Comparison of ENCODE assay signal across 8 cellular contexts in the genomic region with DNA sequence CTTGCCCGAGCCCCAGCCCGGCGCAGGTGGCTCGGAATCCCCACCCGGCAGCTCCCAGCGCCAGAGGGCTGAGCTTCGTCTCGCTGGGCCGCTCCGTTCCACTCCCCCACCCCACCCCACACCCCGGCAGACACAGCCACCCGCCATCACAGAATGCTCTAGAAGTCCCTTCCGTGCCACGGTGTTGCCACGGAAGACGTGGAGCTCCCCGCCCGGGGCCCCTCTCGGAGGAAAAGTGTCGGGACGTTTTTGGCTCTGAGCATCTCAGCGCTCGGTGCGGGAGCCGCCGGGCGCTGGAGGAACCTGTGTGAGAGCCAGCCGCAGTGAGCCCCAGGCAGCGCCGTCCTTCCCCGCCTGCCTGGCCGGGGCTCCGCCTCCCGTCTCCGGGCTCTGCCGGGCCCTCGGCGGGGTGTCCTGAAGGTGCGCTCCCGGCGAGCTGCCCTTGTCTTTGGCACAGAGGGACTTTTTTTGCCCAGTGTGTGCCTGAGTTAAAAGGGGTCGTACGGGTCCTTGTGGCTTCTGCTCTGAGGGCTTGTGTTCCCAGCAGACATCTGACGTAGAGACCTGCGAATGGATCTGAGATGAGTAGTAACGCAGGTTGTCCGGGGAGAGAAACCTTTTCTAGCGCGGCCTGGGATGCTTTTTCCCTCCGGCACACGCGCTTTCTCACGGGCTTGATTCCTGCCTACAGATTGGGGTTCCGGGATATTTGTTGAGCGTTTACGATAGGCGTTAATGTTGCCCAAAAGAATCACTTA. TPM values are rescaled to one million over a fixed set of nuclear protein-coding genes. Genes with fewer than 3 reads are reported as not detected.
DNase-seq lines count a peak whose midpoint lies in the region; ATAC-seq and TF ChIP-seq lines count a peak whose summit lies in the region.

No MANE protein-coding gene starts in this region.

- WGBS in endodermal cell (ENCODE audit: insufficient coverage in 1 of 2, insufficient read length in 1 of 2), 2 experiments: 0 to 1% methylated on average over 32 to 57 of the region's 57 CpGs

- no peaks in the 10 kb centered on the region for H3K9me3 ChIP-seq in endodermal cell (ENCODE audit: control insufficient read depth, low read length)
- H3K9me3 ChIP-seq in mononuclear cell (ENCODE audit: low read depth, low read length): no peaks in the 10 kb centered on the region

- H3K4me1 Mint-ChIP-seq in endodermal cell: peaks cover 20% of the 10 kb centered on the region

- no peak overlapping the region for H3K27ac ChIP-seq in endodermal cell (ENCODE audit: low read depth, low read length)

- H3K4me3 Mint-ChIP-seq in endodermal cell: peak overlapping the region; percentile 68

- H3K36me3 ChIP-seq in endodermal cell (ENCODE audit: control insufficient read depth, insufficient read depth, low read length): no peaks in the 10 kb centered on the region

- DNase-seq in AG08395 (ENCODE audit: low spot score): peak; percentile 47
- peak; percentile 64 for DNase-seq in NCI-H345 treated with DMSO at 0.1 percent for 48 hours (lab: John Stamatoyannopoulos, UW; ENCODE audit: unreplicated experiment)
- DNase-seq in activated CD8-positive, alpha-beta memory T cell treated with anti-CD3 and anti-CD28 coated beads, Interleukin-2, amount 50 U/mL, for 4 hours: peak; percentile 61
- peak; percentile 87 for DNase-seq in endodermal cell
- peak; percentile 38 to 55 for DNase-seq in stimulated activated CD8-positive, alpha-beta memory T cell treated with anti-CD3 and anti-CD28 coated beads, Interleukin-2, amount 100 ng/mL, for 48 hours (ENCODE audit: low read depth in 2 of 2)

- ATAC-seq in GM19467 (IDR thresholded peaks at IDR 0.05; ENCODE audit: unreplicated experiment): no peak

- TF ChIP-seq POLR2A in GM19099 (IDR thresholded peaks at IDR 0.05; ENCODE audit: extremely low read depth, insufficient read length, low read depth): peak; percentile 53

- TF ChIP-seq CTCF in endodermal cell (conservative IDR thresholded peaks at IDR 0.05): no peak

- H3K36me3 Mint-ChIP-seq in endodermal cell (ENCODE audit: low read depth): no peaks in the 10 kb centered on the region

- peak overlapping the region; percentile 33 for H3K9ac ChIP-seq in endodermal cell (ENCODE audit: extremely low read depth, low read length, poor library complexity, severe bottlenecking)

- peaks cover 35% of the 10 kb centered on the region for H3K27me3 Mint-ChIP-seq in endodermal cell (ENCODE audit: insufficient read depth)

- no peaks in the 10 kb centered on the region for H3K9me3 Mint-ChIP-seq in endodermal cell

- H3K4me3 ChIP-seq in endodermal cell (ENCODE audit: low read length): peak overlapping the region; percentile 82
- H3K4me3 ChIP-seq in mononuclear cell (ENCODE audit: low read length): peak overlapping the region; percentile 82

- H3K27ac Mint-ChIP-seq in endodermal cell: peak overlapping the region; percentile 53

- H3K4me1 ChIP-seq in endodermal cell (ENCODE audit: control insufficient read depth, insufficient read depth, low read length) (peaks cover 3% of the 10 kb centered on the region), mononuclear cell (ENCODE audit: insufficient read depth, low read length) (peaks cover 42% of the 10 kb centered on the region)

- H3K27me3 ChIP-seq in endodermal cell (ENCODE audit: control insufficient read depth, insufficient read depth, low read length, poor library complexity, severe bottlenecking): peaks cover 33% of the 10 kb centered on the region
- H3K27me3 ChIP-seq in mononuclear cell (ENCODE audit: insufficient read depth, low read length): no peaks in the 10 kb centered on the region

RNA-seq across cellular contexts. Expression of a gene that starts 1.8 kb away (rescaled TPM):
- total RNA-seq in endodermal cell (10 to 100 TPM; 14.4 to 16.9 TPM), mononuclear cell (54.5 TPM)
- polyA plus RNA-seq in endodermal cell (2013, experiment 1 of 2): 7.8 TPM
- 7.8 TPM for polyA plus RNA-seq in endodermal cell (2013, experiment 2 of 2)
